In the genomic region with DNA sequence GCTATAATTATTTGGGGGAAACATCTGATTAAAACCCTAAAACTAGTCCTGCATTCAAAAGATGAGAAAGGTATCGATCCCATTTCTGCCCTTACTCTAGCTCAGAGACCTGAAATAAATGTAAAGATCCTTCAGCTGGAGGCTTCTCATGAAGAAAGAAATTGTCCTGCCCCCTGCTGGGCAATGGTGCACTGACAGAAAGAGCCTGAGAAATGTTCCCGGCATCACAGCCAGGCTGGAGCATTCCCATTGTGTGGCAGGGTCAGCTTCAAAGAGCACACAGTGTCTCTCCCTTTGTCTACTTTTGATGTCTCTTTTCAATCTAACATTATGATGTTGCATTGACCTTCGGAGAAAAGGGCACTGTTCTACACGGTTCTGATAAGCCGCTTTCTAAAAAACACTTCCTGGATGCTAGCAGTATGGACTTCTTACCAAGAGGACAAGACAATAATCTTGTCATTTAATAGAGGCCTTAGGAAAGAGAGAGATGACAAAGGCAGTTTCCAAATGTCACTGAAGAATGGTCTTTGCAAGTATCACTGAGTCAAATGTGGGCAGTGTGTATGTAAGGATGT, we compare ENCODE assay signal across 8 cellular contexts.
DNase-seq lines count a peak whose midpoint lies in the region; ATAC-seq and TF ChIP-seq lines count a peak whose summit lies in the region.

No MANE protein-coding gene starts in this region.

- H3K4me1 ChIP-seq in right lobe of liver: no peaks in the 10 kb centered on the region

- peak; percentile 39 for DNase-seq in ACHN
- peak; percentile 13 for DNase-seq in NAMALWA (ENCODE audit: low spot score)
- no peak for DNase-seq in coronary artery (ENCODE audit: low spot score)
- peak in 2 of 3 donors; percentile 27 to 53 for DNase-seq in right lobe of liver
- DNase-seq in cerebellum (ENCODE audit: low spot score): no peak

- H3K4me3 ChIP-seq in coronary artery (no peak overlapping the region), right lobe of liver (no peak overlapping the region)

- no peak for TF ChIP-seq POLR2A in right lobe of liver (IDR thresholded peaks at IDR 0.05)

- no peaks in the 10 kb centered on the region for H3K9me3 ChIP-seq in right lobe of liver

- intact Hi-C loops in right lobe of liver (cut with DNase I): no loop called here

- no peaks in the 10 kb centered on the region for H3K27me3 ChIP-seq in right lobe of liver

- 41% methylated on average over 4 of the region's 5 CpGs for WGBS in right lobe of liver (ENCODE audit: insufficient coverage, low coverage, low lambda C conversion rate, missing lambda C conversion rate)

- no peaks in the 10 kb centered on the region for H3K36me3 ChIP-seq in right lobe of liver

- in situ Hi-C loops in ACHN (cut with HindIII; ENCODE audit: low pct_ligation_motif_present, low pct_unique_long_range_greater_than_20kb, low sequenced_read_pairs): no loop called here

- ATAC-seq in right lobe of liver: peak; percentile 83 to 87 (median 83)
- ATAC-seq in HG03097 (IDR thresholded peaks at IDR 0.05; ENCODE audit: low FRiP score, unreplicated experiment): no peak
- ATAC-seq in GM18519 (IDR thresholded peaks at IDR 0.05; ENCODE audit: low FRiP score, unreplicated experiment): no peak

- TF ChIP-seq CTCF in GM12872 (IDR thresholded peaks at IDR 0.05; ENCODE audit: insufficient read depth, low read depth, low read length) (peak; percentile 74), coronary artery (IDR thresholded peaks at IDR 0.05) (peak; percentile 38), right lobe of liver (IDR thresholded peaks at IDR 0.05) (peak; percentile 62 to 79 (median 64))

- H3K27ac ChIP-seq in coronary artery: no peak overlapping the region
- no peak overlapping the region for H3K27ac ChIP-seq in right lobe of liver

Comparison
In these comparisons a context has a peak if more than half of its experiments do, and no peak if none do; other contexts are left out.
1. DNase-seq: peak in ACHN (single experiment), NAMALWA (single experiment) and right lobe of liver (2 of 3); none in coronary artery (single experiment) and cerebellum (single experiment).
2. ATAC-seq: peak in right lobe of liver (4 of 4); none in HG03097 (single experiment) and GM18519 (single experiment).
3. Peak in every context shown above with its lines, with median percentiles within 50 percentile points of each other: CTCF ChIP-seq.